Comparison of ENCODE assay signal across 9 cellular contexts in the genomic region with DNA sequence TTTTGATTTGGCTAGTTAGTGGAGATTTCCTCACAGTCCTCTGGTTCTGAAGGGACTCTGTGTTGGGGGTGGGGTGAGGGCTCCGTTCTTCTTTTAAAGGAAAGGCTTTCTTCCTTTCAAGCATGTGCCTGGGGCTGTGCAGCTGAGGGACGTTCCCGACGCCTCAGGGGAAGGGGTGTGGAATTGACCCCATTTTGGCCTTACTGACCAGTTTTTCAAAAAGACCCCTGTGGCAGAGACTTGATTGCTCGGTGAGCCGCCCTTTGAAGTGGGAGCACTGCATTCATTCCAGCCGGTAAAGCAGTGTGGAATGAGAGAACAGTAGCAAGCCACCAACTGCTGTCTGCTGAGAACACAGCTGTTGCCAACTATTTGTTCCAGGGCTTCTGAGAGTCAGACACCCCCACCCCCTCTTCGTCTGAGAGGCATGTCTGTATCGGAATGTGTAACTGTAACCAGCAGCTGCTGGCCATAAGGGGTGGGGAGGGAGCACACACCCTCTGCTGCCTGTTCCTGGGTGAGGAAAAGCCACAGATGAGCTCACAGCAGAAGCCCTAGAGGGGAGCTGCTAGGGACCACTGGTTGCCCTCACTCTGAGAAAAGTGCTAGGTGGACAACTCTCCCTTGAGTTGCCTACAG. TPM values are rescaled to one million over a fixed set of nuclear protein-coding genes. Genes with fewer than 3 reads are reported as not detected.
DNase-seq lines count a peak whose midpoint lies in the region; ATAC-seq, FAIRE-seq and TF ChIP-seq lines count a peak whose summit lies in the region.
"Had no signal": no experiment of that assay in that cellular context is flagged by ENCODE, and none has a peak within 500 bp of the region (broad histone marks: within the 10 kb centered on the region; RNA-seq: fewer than 3 reads in every experiment).

No MANE protein-coding gene starts in this region.

- H3K4me3 Mint-ChIP-seq in astrocyte (ENCODE audit: unreplicated experiment) = peak overlapping the region; percentile 85

- no peaks in the 10 kb centered on the region for H3K27me3 Mint-ChIP-seq in astrocyte (ENCODE audit: low read depth, unreplicated experiment)

- ATAC-seq in GM18498 (IDR thresholded peaks at IDR 0.05; ENCODE audit: unreplicated experiment) (no peak), GM18858 (IDR thresholded peaks at IDR 0.05; ENCODE audit: unreplicated experiment) (no peak)

- H3K4me1 Mint-ChIP-seq in astrocyte (ENCODE audit: low read depth, unreplicated experiment) = peaks cover 64% of the 10 kb centered on the region

- FAIRE-seq in astrocyte (lab: Jason Lieb, UNC) = peak; percentile 97
- FAIRE-seq: G401.6 had no signal

- peak overlapping the region; percentile 91 for H3K4me2 ChIP-seq in astrocyte (ENCODE audit: low read length)

- no peak for TF ChIP-seq CTCF in astrocyte (IDR thresholded peaks at IDR 0.05; ENCODE audit: insufficient read depth, low read depth, low read length)

- no peaks in the 10 kb centered on the region for H3K9me3 Mint-ChIP-seq in astrocyte (ENCODE audit: unreplicated experiment)

- DNase-seq in activated naive CD4-positive, alpha-beta T cell treated with anti-CD3 and anti-CD28 coated beads, Interleukin-2, amount 50 U/mL, for 16 hours = peak; percentile 17
- no peak for DNase-seq in activated naive CD4-positive, alpha-beta T cell treated with Interleukin-2 at 50 U/mL for 16 hours
- DNase-seq in astrocyte (ENCODE audit: low read depth) (peak; percentile 99), hippocampal formation (lab: John Stamatoyannopoulos, UW) (peak; percentile 50 to 53), renal cortical epithelial cell (ENCODE audit: low read depth) (peak; percentile 96)
- DNase-seq in stimulated activated CD4-positive, alpha-beta T cell treated with anti-CD3 and anti-CD28 coated beads, Interleukin-4, amount 100 ng/mL, for 1 hour = no peak

- H3K27ac Mint-ChIP-seq in astrocyte (ENCODE audit: unreplicated experiment) = peak overlapping the region; percentile 96

- H3K79me2 ChIP-seq in astrocyte (ENCODE audit: insufficient read depth, low read length) = peaks cover 66% of the 10 kb centered on the region

- peaks cover 2% of the 10 kb centered on the region for H3K36me3 Mint-ChIP-seq in astrocyte (ENCODE audit: low read depth, unreplicated experiment)

- H3K27ac ChIP-seq in astrocyte (ENCODE audit: low read depth, low read length) = peak overlapping the region; percentile 97

- peaks cover 78% of the 10 kb centered on the region for H3K4me1 ChIP-seq in astrocyte (ENCODE audit: insufficient read depth, low read length)

- no peaks in the 10 kb centered on the region for H3K27me3 ChIP-seq in astrocyte (ENCODE audit: insufficient read depth, low read length)

- no peaks in the 10 kb centered on the region for H3K9me3 ChIP-seq in astrocyte (ENCODE audit: insufficient read depth, low read depth, low read length)

- no peaks in the 10 kb centered on the region for H3K36me3 ChIP-seq in astrocyte (ENCODE audit: insufficient read depth, low read length)

- peak overlapping the region; percentile 66 for H3K4me3 ChIP-seq in astrocyte (ENCODE audit: insufficient read depth, low read depth, low read length)

- no peak overlapping the region for H2AFZ ChIP-seq in astrocyte (ENCODE audit: low read depth, low read length)

- peaks cover 29% of the 10 kb centered on the region for H4K20me1 ChIP-seq in astrocyte (ENCODE audit: insufficient read depth, low read length)

- peak overlapping the region; percentile 93 for H3K9ac ChIP-seq in astrocyte (ENCODE audit: low read length)

RNA-seq across cellular contexts. Expression of a gene that starts 33.1 kb away (rescaled TPM):
- total RNA-seq in astrocyte = 73.6 and 75.7 TPM in 2 replicates
- 45.0 and 79.7 TPM in 2 replicates for total RNA-seq in renal cortical epithelial cell

Comparison
In these comparisons a context has a peak if more than half of its experiments do, and no peak if none do; other contexts are left out.
1. DNase-seq: peak in activated naive CD4-positive, alpha-beta T cell treated with anti-CD3 and anti-CD28 coated beads, Interleukin-2, amount 50 U/mL, for 16 hours (single experiment), astrocyte (single experiment), hippocampal formation (2 of 2) and renal cortical epithelial cell (single experiment); none in activated naive CD4-positive, alpha-beta T cell treated with Interleukin-2 at 50 U/mL for 16 hours (single experiment) and stimulated activated CD4-positive, alpha-beta T cell treated with anti-CD3 and anti-CD28 coated beads, Interleukin-4, amount 100 ng/mL, for 1 hour (single experiment).